Comparison of ENCODE assay signal across 8 cellular contexts in the genomic region with DNA sequence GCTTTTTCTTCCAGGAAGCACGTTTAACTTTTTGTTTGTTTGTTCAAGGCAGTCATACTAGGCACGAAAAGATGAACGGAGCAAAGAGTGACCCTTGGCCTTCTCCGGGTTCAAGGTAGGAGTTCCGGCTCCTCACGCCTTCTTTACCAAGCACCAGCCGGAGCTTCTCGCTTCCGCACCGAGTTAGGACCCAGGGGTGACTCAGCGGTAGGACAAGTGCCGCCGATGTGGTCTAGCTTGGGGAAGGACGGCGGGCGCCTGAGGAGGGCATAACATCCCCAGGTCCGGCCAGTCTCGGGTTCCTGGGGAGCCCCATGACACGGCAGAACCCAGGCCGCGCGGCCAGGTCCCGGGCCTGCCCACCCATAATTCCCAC. TPM values are rescaled to one million over a fixed set of nuclear protein-coding genes. Genes with fewer than 3 reads are reported as not detected.
DNase-seq lines count a peak whose midpoint lies in the region; ATAC-seq, FAIRE-seq and TF ChIP-seq lines count a peak whose summit lies in the region.

No MANE protein-coding gene starts in this region.

- H3K36me3 ChIP-seq in HepG2 (replicated peaks in 1 of 2; ENCODE audit: control insufficient read depth in 1 of 2, insufficient read depth in 2 of 2, low read length in 2 of 2) = peaks cover 3 to 12% of the 10 kb centered on the region in 2 experiments; a peak in 4 of 5 replicates

- BruUV-seq in HepG2 (replicated peaks; lab: Mats Ljungman, UMichigan) = TSS peak; percentile 86

- ATAC-seq in GM21381 (IDR thresholded peaks at IDR 0.05; ENCODE audit: unreplicated experiment) = peak; percentile 25
- ATAC-seq in HepG2 = peak; percentile 76

- H2AFZ ChIP-seq in HepG2 (ENCODE audit: low read length) = no peak overlapping the region

- H3K36me3 Mint-ChIP-seq in T-helper 2 cell treated with Interferon-gamma antibody and Interleukin-4, amounts not matched to agents 5 μg/mL and 100 μg/mL, for 36 hours (ENCODE audit: low read depth) = peaks cover 30% of the 10 kb centered on the region

- H3K4me3 ChIP-seq in HepG2 (replicated peaks in 1 of 3; ENCODE audit: insufficient read depth in 1 of 3, low read depth in 2 of 3, low read length in 3 of 3) = peak overlapping the region; percentile 84 to 90 (median 84)

- H3K4me2 ChIP-seq in HepG2 (ENCODE audit: low read depth, low read length) = peak overlapping the region; percentile 73

- TF ChIP-seq POLR2A in HepG2 (IDR thresholded peaks at IDR 0.05; ENCODE audit: insufficient read depth in 1 of 2, low read depth in 2 of 2, low read length in 2 of 2) = no peak

- peaks cover 45% of the 10 kb centered on the region for H3K4me1 ChIP-seq in HepG2 (ENCODE audit: insufficient read depth, low read length)

- no peaks in the 10 kb centered on the region for H3K9me3 ChIP-seq in HepG2 (ENCODE audit: low read length)

- no peaks in the 10 kb centered on the region; a peak in 1 of 5 replicates for H3K27me3 ChIP-seq in HepG2 (ENCODE audit: control insufficient read depth in 1 of 2, insufficient read depth in 2 of 2, low read length in 2 of 2)

- peak overlapping the region; percentile 98 for H3K27ac Mint-ChIP-seq in T-helper 2 cell treated with Interferon-gamma antibody and Interleukin-4, amounts not matched to agents 5 μg/mL and 100 μg/mL, for 36 hours

- in situ Hi-C loops in HepG2 (cut with HindIII; ENCODE audit: extremely low pct_ligation_motif_present, low pct_unique_long_range_greater_than_20kb) = loop anchor here (5.0 kb wide), 1 partner anchor 56 kb away; a partner anchor contains a TSS

- intact Hi-C loops in HepG2 (cut with micrococcal nuclease; ENCODE audit: unreplicated experiment) = loop anchor here (2.0 to 5.0 kb wide), 3 partner anchors 15 to 66 kb away; a partner anchor contains a TSS

- no peaks in the 10 kb centered on the region for H3K9me3 Mint-ChIP-seq in T-helper 2 cell treated with Interferon-gamma antibody and Interleukin-4, amounts not matched to agents 5 μg/mL and 100 μg/mL, for 36 hours

- CTCF ChIA-PET in HepG2 (lab: Yijun Ruan, JAX; ENCODE audit: low intra/inter-chr PET ratio, low total read pairs) = no interaction called here

- peaks cover 14% of the 10 kb centered on the region for H4K20me1 ChIP-seq in HepG2 (ENCODE audit: insufficient read depth, low read length)

- H3K4me1 Mint-ChIP-seq in T-helper 2 cell treated with Interferon-gamma antibody and Interleukin-4, amounts not matched to agents 5 μg/mL and 100 μg/mL, for 36 hours (ENCODE audit: low read depth) = peaks cover 29% of the 10 kb centered on the region

- TF ChIP-seq EP300 in HepG2 (IDR thresholded peaks at IDR 0.05; ENCODE audit: low read depth in 2 of 2, low read length in 2 of 2) (peak; percentile 5 to 47; a peak in 2 of 4 replicates), HepG2 (CRISPR knock-in tag; IDR thresholded peaks at IDR 0.05; ENCODE audit: borderline replicate concordance) (no peak; the same call in 1 of the 2 replicates)

- H3K4me3 Mint-ChIP-seq in T-helper 2 cell treated with Interferon-gamma antibody and Interleukin-4, amounts not matched to agents 5 μg/mL and 100 μg/mL, for 36 hours = peak overlapping the region; percentile 95

- WGBS in HepG2 (ENCODE audit: low lambda C conversion rate) = 0% methylated on average over 2 of the region's 23 CpGs

- peak; percentile 56 for DNase-seq in CMK (ENCODE audit: low read depth)
- peak; percentile 31 for DNase-seq in HS-5 (ENCODE audit: low read depth)
- peak; percentile 70 for DNase-seq in T-helper 2 cell treated with Interferon-gamma antibody and Interleukin-4, amounts not matched to agents 5 μg/mL and 100 μg/mL, for 36 hours (ENCODE audit: low spot score)
- DNase-seq in central memory CD4-positive, alpha-beta T cell = peak; percentile 52
- DNase-seq in HepG2 (ENCODE audit: low spot score) = peak; percentile 59
- DNase-seq in stimulated activated CD8-positive, alpha-beta memory T cell treated with anti-CD3 and anti-CD28 coated beads, Interleukin-2, amount 100 ng/mL, for 1 hour (ENCODE audit: low read depth in 2 of 2) = peak; percentile 10 to 47
- no peak for DNase-seq in mesenteric fat pad (ENCODE audit: low spot score)

- peaks cover 45% of the 10 kb centered on the region for H3K79me2 ChIP-seq in HepG2 (ENCODE audit: insufficient read depth, low read length)

- TF ChIP-seq CTCF in HepG2 (CRISPR knock-in tag; IDR thresholded peaks at IDR 0.05) = peak; percentile 10; the same call in 1 of the 2 replicates

- no peak for FAIRE-seq in HepG2 (lab: Jason Lieb, UNC)

- TF ChIP-seq RAD21 in HepG2 (CRISPR knock-in tag; IDR thresholded peaks at IDR 0.05) = no peak

- no peaks in the 10 kb centered on the region for H3K27me3 Mint-ChIP-seq in T-helper 2 cell treated with Interferon-gamma antibody and Interleukin-4, amounts not matched to agents 5 μg/mL and 100 μg/mL, for 36 hours (ENCODE audit: low read depth)

- peak overlapping the region; percentile 85 for H3K9ac ChIP-seq in HepG2 (ENCODE audit: insufficient read depth, low read depth, low read length)

- peak overlapping the region; percentile 93 for H3K27ac ChIP-seq in HepG2 (ENCODE audit: extremely low read length, insufficient read depth, low read length)

- POLR2A ChIA-PET in HepG2 (lab: Yijun Ruan, JAX) = interaction anchor here (0.9 to 2.3 kb wide), 22 partner anchors 11 to 335 kb away, joined by 3 to 12 read pairs (median 5); a partner anchor contains a TSS

RNA-seq across cellular contexts. Expression of a gene that starts 0.4 kb away (rescaled TPM):
- total RNA-seq in HepG2 (2016; rRNA removed; fragmentation: Illumina TruSeq; extraction: Trizol) (169 and 261 TPM in 2 replicates), mesenteric fat pad (63.9 TPM)
- 27.2 TPM in 2 replicates for total RNA-seq in HepG2 (2016; cell fraction: cytosol; rRNA removed; fragmentation: Illumina TruSeq; extraction: Trizol; ENCODE audit: low read depth)
- total RNA-seq in HepG2 (2016; cell fraction: insoluble cytoplasmic fraction; rRNA removed; fragmentation: Illumina TruSeq; extraction: Trizol) = 163 and 273 TPM in 2 replicates
- 67.3 and 70.0 TPM in 2 replicates for total RNA-seq in HepG2 (2016; cell fraction: membrane; rRNA removed; fragmentation: Illumina TruSeq; extraction: Trizol)
- 61.3 and 63.7 TPM in 2 replicates for total RNA-seq in HepG2 (2016; cell fraction: nucleus; rRNA removed; fragmentation: Illumina TruSeq; extraction: Trizol)
- polyA plus RNA-seq in HepG2 (2011; rRNA removed) = 116 and 140 TPM in 2 replicates
- 101 and 134 TPM in 2 replicates for polyA plus RNA-seq in HepG2 (2011; cell fraction: cytosol; rRNA removed)
- polyA plus RNA-seq in HepG2 (2011; cell fraction: nucleus; rRNA removed) = 32.2 and 45.1 TPM in 2 replicates
- polyA plus RNA-seq in HepG2 (2012) = 119 TPM in 2 replicates
- 38.3 and 40.3 TPM in 2 replicates for polyA plus RNA-seq in HepG2 (2016; cell fraction: cytosol; fragmentation: Illumina TruSeq; extraction: Trizol; ENCODE audit: low read depth)
- 219 and 228 TPM in 2 replicates for polyA plus RNA-seq in HepG2 (2016; cell fraction: insoluble cytoplasmic fraction; fragmentation: Illumina TruSeq; extraction: Trizol; ENCODE audit: low read depth)
- 48.3 and 52.7 TPM in 2 replicates for polyA plus RNA-seq in HepG2 (2016; cell fraction: membrane; fragmentation: Illumina TruSeq; extraction: Trizol; ENCODE audit: low read depth)
- 72.2 and 82.4 TPM in 2 replicates for polyA plus RNA-seq in HepG2 (2016; cell fraction: nucleus; fragmentation: Illumina TruSeq; extraction: Trizol; ENCODE audit: insufficient read depth, low read depth)
- polyA minus RNA-seq in HepG2 (2011; rRNA and poly(A)+ RNA removed; ENCODE audit: low replicate concordance) = 42.3 and 110 TPM in 2 replicates
- 54.0 and 56.2 TPM in 2 replicates for polyA minus RNA-seq in HepG2 (2011; cell fraction: cytosol; rRNA and poly(A)+ RNA removed)
- 52.7 and 59.6 TPM in 2 replicates for polyA minus RNA-seq in HepG2 (2011; cell fraction: nucleus; rRNA and poly(A)+ RNA removed)

RNA-seq across cellular contexts. Expression of a gene that starts 28.2 kb away (rescaled TPM):
- total RNA-seq in HepG2 (2016; rRNA removed; fragmentation: Illumina TruSeq; extraction: Trizol) (32.4 and 35.3 TPM in 2 replicates), mesenteric fat pad (169 TPM)
- total RNA-seq in HepG2 (2016; cell fraction: cytosol; rRNA removed; fragmentation: Illumina TruSeq; extraction: Trizol; ENCODE audit: low read depth) = 4.0 and 6.4 TPM in 2 replicates
- total RNA-seq in HepG2 (2016; cell fraction: insoluble cytoplasmic fraction; rRNA removed; fragmentation: Illumina TruSeq; extraction: Trizol) = 31.2 and 35.2 TPM in 2 replicates
- 17.0 and 17.8 TPM in 2 replicates for total RNA-seq in HepG2 (2016; cell fraction: membrane; rRNA removed; fragmentation: Illumina TruSeq; extraction: Trizol)
- 54.6 and 67.3 TPM in 2 replicates for total RNA-seq in HepG2 (2016; cell fraction: nucleus; rRNA removed; fragmentation: Illumina TruSeq; extraction: Trizol)
- polyA plus RNA-seq in HepG2 (2011; rRNA removed) = 79.7 and 93.0 TPM in 2 replicates
- polyA plus RNA-seq in HepG2 (2011; cell fraction: cytosol; rRNA removed) = 58.6 and 75.5 TPM in 2 replicates
- 47.3 and 51.2 TPM in 2 replicates for polyA plus RNA-seq in HepG2 (2011; cell fraction: nucleus; rRNA removed)
- polyA plus RNA-seq in HepG2 (2012) = 53.6 and 75.8 TPM in 2 replicates
- 4.5 and 5.4 TPM in 2 replicates for polyA plus RNA-seq in HepG2 (2016; cell fraction: cytosol; fragmentation: Illumina TruSeq; extraction: Trizol; ENCODE audit: low read depth)
- 22.3 and 23.2 TPM in 2 replicates for polyA plus RNA-seq in HepG2 (2016; cell fraction: insoluble cytoplasmic fraction; fragmentation: Illumina TruSeq; extraction: Trizol; ENCODE audit: low read depth)
- 7.2 and 8.4 TPM in 2 replicates for polyA plus RNA-seq in HepG2 (2016; cell fraction: membrane; fragmentation: Illumina TruSeq; extraction: Trizol; ENCODE audit: low read depth)
- 51.7 and 52.8 TPM in 2 replicates for polyA plus RNA-seq in HepG2 (2016; cell fraction: nucleus; fragmentation: Illumina TruSeq; extraction: Trizol; ENCODE audit: insufficient read depth, low read depth)
- polyA minus RNA-seq in HepG2 (2011; rRNA and poly(A)+ RNA removed; ENCODE audit: low replicate concordance) = 110 and 520 TPM in 2 replicates
- 104 and 121 TPM in 2 replicates for polyA minus RNA-seq in HepG2 (2011; cell fraction: cytosol; rRNA and poly(A)+ RNA removed)
- 157 and 174 TPM in 2 replicates for polyA minus RNA-seq in HepG2 (2011; cell fraction: nucleus; rRNA and poly(A)+ RNA removed)

RNA-seq across cellular contexts. Expression of a gene that starts 40.5 kb away (rescaled TPM):
- 0.24 and 0.25 TPM in 2 replicates for total RNA-seq in HepG2 (2016; rRNA removed; fragmentation: Illumina TruSeq; extraction: Trizol)
- not detected in 2 replicates for total RNA-seq in HepG2 (2016; cell fraction: cytosol; rRNA removed; fragmentation: Illumina TruSeq; extraction: Trizol; ENCODE audit: low read depth)
- 0.12 and 0.22 TPM in 2 replicates for total RNA-seq in HepG2 (2016; cell fraction: insoluble cytoplasmic fraction; rRNA removed; fragmentation: Illumina TruSeq; extraction: Trizol)
- total RNA-seq in HepG2 (2016; cell fraction: membrane; rRNA removed; fragmentation: Illumina TruSeq; extraction: Trizol) = 0.12 TPM in 1 of 2 replicates, not detected in the other
- 0.16 and 0.38 TPM in 2 replicates for total RNA-seq in HepG2 (2016; cell fraction: nucleus; rRNA removed; fragmentation: Illumina TruSeq; extraction: Trizol)
- polyA plus RNA-seq in HepG2 (2011; rRNA removed) = 0.17 and 0.35 TPM in 2 replicates
- 0.09 and 0.14 TPM in 2 replicates for polyA plus RNA-seq in HepG2 (2011; cell fraction: cytosol; rRNA removed)
- 0.29 and 0.54 TPM in 2 replicates for polyA plus RNA-seq in HepG2 (2011; cell fraction: nucleus; rRNA removed)
- polyA plus RNA-seq in HepG2 (2012) = 0.11 and 0.32 TPM in 2 replicates
- polyA plus RNA-seq in HepG2 (2016; cell fraction: cytosol; fragmentation: Illumina TruSeq; extraction: Trizol; ENCODE audit: low read depth) = not detected in 2 replicates
- 0.27 and 0.36 TPM in 2 replicates for polyA plus RNA-seq in HepG2 (2016; cell fraction: insoluble cytoplasmic fraction; fragmentation: Illumina TruSeq; extraction: Trizol; ENCODE audit: low read depth)
- 0.14 TPM in 1 of 2 replicates, not detected in the other for polyA plus RNA-seq in HepG2 (2016; cell fraction: membrane; fragmentation: Illumina TruSeq; extraction: Trizol; ENCODE audit: low read depth)
- 0.57 and 0.68 TPM in 2 replicates for polyA plus RNA-seq in HepG2 (2016; cell fraction: nucleus; fragmentation: Illumina TruSeq; extraction: Trizol; ENCODE audit: insufficient read depth, low read depth)
- polyA minus RNA-seq in HepG2 (2011; rRNA and poly(A)+ RNA removed; ENCODE audit: low replicate concordance) = 0.16 and 2.3 TPM in 2 replicates
- 0.20 TPM in 1 of 2 replicates, not detected in the other for polyA minus RNA-seq in HepG2 (2011; cell fraction: cytosol; rRNA and poly(A)+ RNA removed)
- 0.13 and 0.50 TPM in 2 replicates for polyA minus RNA-seq in HepG2 (2011; cell fraction: nucleus; rRNA and poly(A)+ RNA removed)
- 7.3 TPM for total RNA-seq in mesenteric fat pad

RNA-seq across cellular contexts. Expression of a gene that starts 57.8 kb away (rescaled TPM):
- 1.3 and 2.7 TPM in 2 replicates for total RNA-seq in HepG2 (2016; rRNA removed; fragmentation: Illumina TruSeq; extraction: Trizol)
- 1.7 and 1.9 TPM in 2 replicates for total RNA-seq in HepG2 (2016; cell fraction: cytosol; rRNA removed; fragmentation: Illumina TruSeq; extraction: Trizol; ENCODE audit: low read depth)
- 1.6 and 2.7 TPM in 2 replicates for total RNA-seq in HepG2 (2016; cell fraction: insoluble cytoplasmic fraction; rRNA removed; fragmentation: Illumina TruSeq; extraction: Trizol)
- 2.1 and 2.6 TPM in 2 replicates for total RNA-seq in HepG2 (2016; cell fraction: membrane; rRNA removed; fragmentation: Illumina TruSeq; extraction: Trizol)
- 3.2 and 3.4 TPM in 2 replicates for total RNA-seq in HepG2 (2016; cell fraction: nucleus; rRNA removed; fragmentation: Illumina TruSeq; extraction: Trizol)
- 2.8 and 3.0 TPM in 2 replicates for polyA plus RNA-seq in HepG2 (2011; rRNA removed)
- 1.3 and 2.3 TPM in 2 replicates for polyA plus RNA-seq in HepG2 (2011; cell fraction: cytosol; rRNA removed)
- polyA plus RNA-seq in HepG2 (2011; cell fraction: nucleus; rRNA removed) = 14.3 and 20.6 TPM in 2 replicates
- polyA plus RNA-seq in HepG2 (2012) = 1.5 and 1.8 TPM in 2 replicates
- polyA plus RNA-seq in HepG2 (2016; cell fraction: cytosol; fragmentation: Illumina TruSeq; extraction: Trizol; ENCODE audit: low read depth) = 1.1 and 1.3 TPM in 2 replicates
- polyA plus RNA-seq in HepG2 (2016; cell fraction: insoluble cytoplasmic fraction; fragmentation: Illumina TruSeq; extraction: Trizol; ENCODE audit: low read depth) = 2.1 and 2.2 TPM in 2 replicates
- 1.7 and 2.1 TPM in 2 replicates for polyA plus RNA-seq in HepG2 (2016; cell fraction: membrane; fragmentation: Illumina TruSeq; extraction: Trizol; ENCODE audit: low read depth)
- 8.6 and 9.8 TPM in 2 replicates for polyA plus RNA-seq in HepG2 (2016; cell fraction: nucleus; fragmentation: Illumina TruSeq; extraction: Trizol; ENCODE audit: insufficient read depth, low read depth)
- polyA minus RNA-seq in HepG2 (2011; rRNA and poly(A)+ RNA removed; ENCODE audit: low replicate concordance) = 5.7 and 8.5 TPM in 2 replicates
- 0.97 and 1.4 TPM in 2 replicates for polyA minus RNA-seq in HepG2 (2011; cell fraction: cytosol; rRNA and poly(A)+ RNA removed)
- 10.9 and 15.0 TPM in 2 replicates for polyA minus RNA-seq in HepG2 (2011; cell fraction: nucleus; rRNA and poly(A)+ RNA removed)
- 3.0 TPM for total RNA-seq in mesenteric fat pad
